ENCODE assay signal across 8 cellular contexts in the genomic region with DNA sequence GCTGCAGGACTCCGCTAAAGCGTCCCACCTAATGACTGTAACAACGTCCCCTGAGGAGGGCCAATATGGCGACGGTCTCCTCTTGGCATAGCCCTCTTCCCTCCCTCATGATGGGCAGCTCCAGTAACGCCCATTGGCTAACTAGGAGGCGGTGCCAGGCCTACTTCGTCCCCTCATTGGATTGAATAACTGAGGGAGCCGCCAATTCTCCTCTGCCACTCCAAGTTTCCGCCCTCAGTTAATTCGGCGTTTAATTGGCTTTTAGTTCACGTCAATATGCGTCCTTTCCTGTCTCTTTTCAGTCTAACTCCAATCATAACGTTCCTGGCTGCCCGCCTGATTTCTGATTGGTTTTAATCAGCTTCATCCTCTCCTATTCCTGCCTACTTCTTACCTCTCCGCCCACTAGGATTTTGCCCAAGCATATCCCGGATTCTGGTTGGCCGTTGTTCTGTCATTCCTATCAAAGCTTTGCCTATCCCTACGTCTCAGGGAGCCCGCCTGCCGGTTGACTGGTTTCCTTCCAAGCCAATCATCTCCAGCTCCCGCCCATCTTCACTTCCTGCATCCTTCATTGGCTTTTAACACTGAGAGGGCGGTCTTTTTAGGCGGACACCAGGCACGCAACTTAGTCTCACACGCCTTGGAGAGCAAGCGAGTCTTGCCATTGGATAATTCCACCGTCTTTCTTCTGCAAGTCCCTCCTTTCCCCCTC.
DNase-seq lines count a peak whose midpoint lies in the region; ATAC-seq, FAIRE-seq and TF ChIP-seq lines count a peak whose summit lies in the region.

No MANE protein-coding gene starts in this region.

- peaks cover 27% of the 10 kb centered on the region for H3K36me3 ChIP-seq in BLaER1

- peaks cover 49% of the 10 kb centered on the region for H3K4me1 ChIP-seq in BLaER1

- FAIRE-seq in GM19239 (lab: Jason Lieb, UNC) = peak; percentile 98

- peak overlapping the region; percentile 73 for H3K4me2 ChIP-seq in BLaER1

- H3K4me3 ChIP-seq in BLaER1 (peak overlapping the region; percentile 71), coronary artery (peak overlapping the region; percentile 90)

- peak overlapping the region; percentile 75 for H3K27ac ChIP-seq in BLaER1
- peak overlapping the region; percentile 95 to 100 for H3K27ac ChIP-seq in coronary artery
- peak overlapping the region; percentile 99 for H3K27ac ChIP-seq in layer of hippocampus (ENCODE audit: low read depth, low read length)

- ATAC-seq in HG03439 (IDR thresholded peaks at IDR 0.05; ENCODE audit: unreplicated experiment) = peak; percentile 74

- H4K20me1 ChIP-seq in BLaER1 = peaks cover 38% of the 10 kb centered on the region

- TF ChIP-seq CTCF in coronary artery (IDR thresholded peaks at IDR 0.05) = no peak

- H3K27me3 ChIP-seq in BLaER1 (no peaks in the 10 kb centered on the region), layer of hippocampus (ENCODE audit: control insufficient read depth, insufficient read depth, low read length) (no peaks in the 10 kb centered on the region)

- no peaks in the 10 kb centered on the region for H3K9me3 ChIP-seq in BLaER1

- DNase-seq in GM19239 (ENCODE audit: insufficient read length, low spot score) (peak; percentile 73), NCI-H510A (lab: John Stamatoyannopoulos, UW) (peak; percentile 100), coronary artery (ENCODE audit: low spot score) (peak; percentile 100)
- peak; percentile 81 to 88 for DNase-seq in activated CD4-positive, alpha-beta T cell treated with anti-CD3 and anti-CD28 coated beads for 24 hours (ENCODE audit: low read depth in 2 of 2)
- DNase-seq in stimulated activated CD4-positive, alpha-beta T cell treated with anti-CD3 and anti-CD28 coated beads, Interleukin-1b, Interleukin-23, amount 100 ng/mL, for 24 hours (ENCODE audit: low read depth in 4 of 4, low spot score in 1 of 4) = peak; percentile 61 to 98 (median 87)

- H3K9ac ChIP-seq in BLaER1 = peak overlapping the region; percentile 68; the same call in 1 of the 2 replicates

Comparison
In these comparisons a context has a peak if more than half of its experiments do, and no peak if none do; other contexts are left out.
1. Peak in every context shown above with its lines: DNase-seq, ATAC-seq, H3K4me3 ChIP-seq and H3K27ac ChIP-seq.